8 cellular contexts compared by ENCODE assay signal in genomic region chr3:143668924-143669790, GRCh38.
A peak's percentile ranks its signal among the peaks of the same experiment; 100 is the strongest.
DNase-seq lines count a peak whose midpoint lies in the region; ATAC-seq lines count a peak whose summit lies in the region.

No MANE protein-coding gene starts in this region.

- 63% methylated on average over 5 of the region's 5 CpGs for WGBS in right cardiac atrium

- ATAC-seq in Right ventricle myocardium inferior: peak; percentile 28
- ATAC-seq in right cardiac atrium: no peak
- ATAC-seq in HG02840 (IDR thresholded peaks at IDR 0.05; ENCODE audit: low FRiP score, unreplicated experiment): peak; percentile 94

- H3K4me3 ChIP-seq in right cardiac atrium (ENCODE audit: low read length): no peak overlapping the region

- no peaks in the 10 kb centered on the region for H3K4me1 ChIP-seq in right cardiac atrium (ENCODE audit: control insufficient read depth, insufficient read depth, low read length)

- no peak overlapping the region for H3K27ac ChIP-seq in right cardiac atrium (ENCODE audit: low read length)

- H3K9me3 ChIP-seq in right cardiac atrium (ENCODE audit: control insufficient read depth, low read length): no peaks in the 10 kb centered on the region

- intact Hi-C loops in Right ventricle myocardium inferior (cut with DNase I) (no loop called here), right cardiac atrium (cut with DNase I) (no loop called here)

- DNase-seq in Right ventricle myocardium inferior (ENCODE audit: missing footprints) (no peak), right cardiac atrium (no peak), NCI-H524 (lab: John Stamatoyannopoulos, UW) (peak; percentile 56 to 82), superior temporal gyrus (ENCODE audit: extremely low spot score) (peak; percentile 41), islet precursor cell (no peak), DMS53 treated with DMSO at 0.1 percent for 48 hours (lab: John Stamatoyannopoulos, UW; ENCODE audit: unreplicated experiment) (no peak)
- no peak for DNase-seq in activated effector memory CD4-positive, alpha-beta T cell treated with Interleukin-2 at 50 U/mL for 16 hours

- H3K27me3 ChIP-seq in right cardiac atrium (ENCODE audit: control insufficient read depth, insufficient read depth): no peaks in the 10 kb centered on the region

Comparison
In these comparisons a context has a peak if more than half of its experiments do, and no peak if none do; other contexts are left out.
1. ATAC-seq: peak in Right ventricle myocardium inferior (single experiment) and HG02840 (single experiment); none in right cardiac atrium (0 of 2).
2. DNase-seq: peak in NCI-H524 (2 of 2) and superior temporal gyrus (single experiment); none in Right ventricle myocardium inferior (single experiment), right cardiac atrium (0 of 3), islet precursor cell (single experiment), activated effector memory CD4-positive, alpha-beta T cell treated with Interleukin-2 at 50 U/mL for 16 hours (single experiment) and DMS53 treated with DMSO at 0.1 percent for 48 hours (single experiment).